Comparison of ENCODE assay signal across 8 cellular contexts in genomic region chr1:92832537-92833160, GRCh38. TPM values are rescaled to one million over a fixed set of nuclear protein-coding genes. Genes with fewer than 3 reads are reported as not detected.
DNase-seq lines count a peak whose midpoint lies in the region; ATAC-seq, FAIRE-seq and TF ChIP-seq lines count a peak whose summit lies in the region.

No MANE protein-coding gene starts in this region.

- peaks cover 51% of the 10 kb centered on the region for H3K36me3 Mint-ChIP-seq in activated CD8-positive, alpha-beta T cell treated with anti-CD3 and anti-CD28 coated beads, Interleukin-2, amount 10 ng/mL, durations not matched to agents 7 days and 5 days (ENCODE audit: low read depth)

- peak overlapping the region; percentile 60 to 96 (median 88) for H3K27ac ChIP-seq in heart right ventricle
- peak overlapping the region; percentile 91 to 97 (median 94) for H3K27ac ChIP-seq in sigmoid colon

- H3K9me3 ChIP-seq in heart right ventricle (no peaks in the 10 kb centered on the region), sigmoid colon (no peaks in the 10 kb centered on the region)

- peaks cover 50% of the 10 kb centered on the region for H3K4me1 Mint-ChIP-seq in activated CD8-positive, alpha-beta T cell treated with anti-CD3 and anti-CD28 coated beads, Interleukin-2, amount 10 ng/mL, durations not matched to agents 7 days and 5 days (ENCODE audit: low read depth)

- 1% methylated on average over 19 of the region's 19 CpGs for WGBS in heart right ventricle, 2 donors
- 0% methylated on average over 19 of the region's 19 CpGs for WGBS in sigmoid colon, 2 donors

- H3K27ac Mint-ChIP-seq in activated CD8-positive, alpha-beta T cell treated with anti-CD3 and anti-CD28 coated beads, Interleukin-2, amount 10 ng/mL, durations not matched to agents 7 days and 5 days, result peak overlapping the region; percentile 98

- FAIRE-seq in GM12892 (lab: Jason Lieb, UNC), result no peak
- no peak for FAIRE-seq in D721Med (lab: Jason Lieb, UNC)

- H3K36me3 ChIP-seq in heart right ventricle, result peaks cover 0 to 44% (median 28%) of the 10 kb centered on the region in 9 donors
- peaks cover 6 to 43% (median 22%) of the 10 kb centered on the region in 4 donors for H3K36me3 ChIP-seq in sigmoid colon

- no peaks in the 10 kb centered on the region for H3K27me3 Mint-ChIP-seq in activated CD8-positive, alpha-beta T cell treated with anti-CD3 and anti-CD28 coated beads, Interleukin-2, amount 10 ng/mL, durations not matched to agents 7 days and 5 days (ENCODE audit: low read depth)

- peak overlapping the region; percentile 96 for H3K4me3 Mint-ChIP-seq in activated CD8-positive, alpha-beta T cell treated with anti-CD3 and anti-CD28 coated beads, Interleukin-2, amount 10 ng/mL, durations not matched to agents 7 days and 5 days

- ATAC-seq in GM21528 (IDR thresholded peaks at IDR 0.05; ENCODE audit: low FRiP score, unreplicated experiment) (peak; percentile 7), heart right ventricle (peak in 6 of 8 donors; percentile 12 to 49 (median 33))
- peak; percentile 6 for ATAC-seq in activated CD8-positive, alpha-beta T cell treated with anti-CD3 and anti-CD28 coated beads, Interleukin-2, amount 10 ng/mL, durations not matched to agents 7 days and 5 days

- H3K4me1 ChIP-seq in heart right ventricle, result peaks cover 5 to 49% (median 38%) of the 10 kb centered on the region in 9 donors
- peaks cover 0 to 51% (median 46%) of the 10 kb centered on the region in 4 donors for H3K4me1 ChIP-seq in sigmoid colon

- no peak for TF ChIP-seq CTCF in AG09309 (IDR thresholded peaks at IDR 0.05; ENCODE audit: control insufficient read depth, insufficient read depth, low read depth, low read length, missing control alignments)
- TF ChIP-seq CTCF in heart right ventricle (IDR thresholded peaks at IDR 0.05), result no peak
- TF ChIP-seq CTCF in sigmoid colon (IDR thresholded peaks at IDR 0.05), result no peak
- TF ChIP-seq CTCF in D721Med (IDR thresholded peaks at IDR 0.05; ENCODE audit: insufficient read depth, missing control alignments), result no peak

- H3K4me3 ChIP-seq in AG09309 (ENCODE audit: control insufficient read depth, low read depth, low read length), result peak overlapping the region; percentile 82
- H3K4me3 ChIP-seq in heart right ventricle, result peak overlapping the region; percentile 66 to 92 (median 80)
- peak overlapping the region; percentile 75 to 93 (median 81) for H3K4me3 ChIP-seq in sigmoid colon

- no peak for TF ChIP-seq EP300 in sigmoid colon (IDR thresholded peaks at IDR 0.05)

- CTCF ChIA-PET in activated CD8-positive, alpha-beta T cell treated with anti-CD3 and anti-CD28 coated beads, Interleukin-2, amount 10 ng/mL, durations not matched to agents 7 days and 5 days (lab: Charles Lee), result interaction anchor here (0.7 to 2.4 kb wide), 31 partner anchors 10 to 835 kb away, joined by 3 to 25 read pairs (median 5); partner anchors contain the start of genes EVI5 and MTF2

- TF ChIP-seq POLR2A in sigmoid colon (IDR thresholded peaks at IDR 0.05), result no peak
- no peak for TF ChIP-seq POLR2A in GM12892 (IDR thresholded peaks at IDR 0.05; ENCODE audit: low read depth, low read length)

- H3K9me3 Mint-ChIP-seq in activated CD8-positive, alpha-beta T cell treated with anti-CD3 and anti-CD28 coated beads, Interleukin-2, amount 10 ng/mL, durations not matched to agents 7 days and 5 days (ENCODE audit: insufficient read depth), result no peaks in the 10 kb centered on the region

- H3K27me3 ChIP-seq in heart right ventricle (no peaks in the 10 kb centered on the region), sigmoid colon (no peaks in the 10 kb centered on the region)

- POLR2A ChIA-PET in activated CD8-positive, alpha-beta T cell treated with anti-CD3 and anti-CD28 coated beads, Interleukin-2, amount 10 ng/mL, durations not matched to agents 7 days and 5 days (lab: Charles Lee), result interaction anchor here (0.5 to 1.9 kb wide), 12 partner anchors 8 to 1013 kb away, joined by 3 to 20 read pairs (median 3); partner anchors contain the start of genes DIPK1A and MTF2

- intact Hi-C loops in heart right ventricle (cut with DNase I), result loop anchor here in 2 of 10 donors (5.0 to 10.0 kb wide), 2 partner anchors 45 to 1042 kb away; partner anchors contain the start of genes DNTTIP2 (in 1 of the 2) and EVI5 (in 1 of the 2)
- intact Hi-C loops in sigmoid colon (cut with DNase I), result loop anchor here (2.0 to 10.0 kb wide), 4 partner anchors 48 to 252 kb away; partner anchors contain the start of genes DIPK1A and EVI5

- DNase-seq in AG09309 (ENCODE audit: low read depth) (no peak), heart right ventricle (no peak), sigmoid colon (no peak), GM12892 (ENCODE audit: insufficient read length) (no peak), inferior parietal cortex (ENCODE audit: extremely low spot score) (no peak), D721Med (ENCODE audit: insufficient read length, low spot score) (no peak)
- no peak for DNase-seq in activated CD8-positive, alpha-beta T cell treated with anti-CD3 and anti-CD28 coated beads, Interleukin-2, amount 10 ng/mL, durations not matched to agents 7 days and 5 days

RNA-seq across cellular contexts. Expression of gene RPL5, which starts 0.8 kb away (rescaled TPM):
- 100 to 1,000 TPM; 816 to 821 TPM for total RNA-seq in activated CD8-positive, alpha-beta T cell treated with anti-CD3 and anti-CD28 coated beads, Interleukin-2, amount 10 ng/mL, durations not matched to agents 7 days and 5 days
- total RNA-seq in heart right ventricle (100 to 1,000 TPM; 468 to 646 (median 544) TPM), sigmoid colon (1,000 to 10,000 TPM; 2,086 to 3,236 (median 2,650) TPM)
- polyA plus RNA-seq in heart right ventricle (1,000 to 10,000 TPM; 1,383 to 1,695 TPM), sigmoid colon (1,000 to 10,000 TPM; 1,392 to 2,407 (median 1,694) TPM)
- polyA plus RNA-seq in GM12892 (2012; ENCODE audit: missing spikeins), result 4,635 TPM

RNA-seq across cellular contexts. Expression of gene EVI5, which starts 47.7 kb away (rescaled TPM):
- total RNA-seq in activated CD8-positive, alpha-beta T cell treated with anti-CD3 and anti-CD28 coated beads, Interleukin-2, amount 10 ng/mL, durations not matched to agents 7 days and 5 days, result under 1 TPM; 0.13 to 0.21 TPM
- total RNA-seq in heart right ventricle (10 to 100 TPM; 20.5 to 46.2 (median 27.4) TPM), sigmoid colon (10 to 100 TPM; 39.9 to 53.5 (median 46.5) TPM)
- polyA plus RNA-seq in heart right ventricle (1 to 10 TPM; 4.6 to 5.0 TPM), sigmoid colon (1 to 10 TPM; 4.5 to 4.9 (median 4.8) TPM)
- 2.4 TPM for polyA plus RNA-seq in GM12892 (2012; ENCODE audit: missing spikeins)

Comparison
In these comparisons a context has a peak if more than half of its experiments do, and no peak if none do; other contexts are left out.
1. RNA of gene EVI5, which starts 47.7 kb away (total RNA-seq): 39.9 to 53.5 TPM in sigmoid colon and 20.5 to 46.2 TPM in heart right ventricle; 0.13 to 0.21 TPM in activated CD8-positive, alpha-beta T cell treated with anti-CD3 and anti-CD28 coated beads, Interleukin-2, amount 10 ng/mL, durations not matched to agents 7 days and 5 days; every median in the first group is over 10 times any median in the second.
2. Peak in every context shown above with its lines, with median percentiles within 50 percentile points of each other: H3K4me3 ChIP-seq and ATAC-seq.